In the genomic region with DNA sequence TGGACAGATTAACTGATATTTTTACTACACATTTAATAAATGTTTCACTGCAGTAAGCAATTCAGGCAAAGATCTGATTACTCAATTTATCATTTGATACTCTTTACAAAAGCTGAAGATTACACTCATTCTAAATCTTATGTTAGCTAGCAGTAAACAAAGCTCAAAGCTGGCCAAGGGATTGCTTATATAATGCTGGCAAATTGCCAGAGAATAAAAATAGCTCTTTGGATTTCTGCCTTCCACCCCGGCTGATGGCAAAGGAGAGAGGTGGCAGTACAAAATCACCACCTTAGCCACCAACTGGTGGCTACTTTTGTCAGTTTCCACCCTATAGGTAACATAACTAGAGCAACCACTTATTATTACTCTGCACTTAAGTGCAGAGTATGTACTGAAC, we compare ENCODE assay signal across 12 cellular contexts.
DNase-seq lines count a peak whose midpoint lies in the region; ATAC-seq and TF ChIP-seq lines count a peak whose summit lies in the region.
"Had no signal": no experiment of that assay in that cellular context is flagged by ENCODE, and none has a peak within 500 bp of the region (broad histone marks: within the 10 kb centered on the region; RNA-seq: fewer than 3 reads in every experiment).

No MANE protein-coding gene starts in this region.

- H3K27me3 ChIP-seq in GM23338 (ENCODE audit: insufficient read depth) (no peaks in the 10 kb centered on the region), right lobe of liver (no peaks in the 10 kb centered on the region)

- peaks cover 14% of the 10 kb centered on the region for H3K4me1 ChIP-seq in GM23338 (ENCODE audit: insufficient read depth)
- H3K4me1 ChIP-seq in right lobe of liver, result peaks cover 0 to 7% (median 1%) of the 10 kb centered on the region in 4 donors

- H3K27ac ChIP-seq in GM23338 (ENCODE audit: low read depth), result peak overlapping the region; percentile 48; the same call in 1 of the 2 replicates
- H3K27ac ChIP-seq in right lobe of liver, result no peak overlapping the region
- H3K27ac ChIP-seq: VCaP had no signal

- peak overlapping the region; percentile 1; the same call in 1 of the 2 replicates for H3K4me2 ChIP-seq in GM23338

- H3K79me2 ChIP-seq in GM23338 (replicated peaks; ENCODE audit: insufficient read depth), result no peaks in the 10 kb centered on the region

- no peaks in the 10 kb centered on the region for H3K9me3 Mint-ChIP-seq in GM23338

- H3F3A ChIP-seq in GM23338 (replicated peaks; ENCODE audit: low read depth), result no peaks in the 10 kb centered on the region

- no peaks in the 10 kb centered on the region for H3K27me3 Mint-ChIP-seq in GM23338 (ENCODE audit: insufficient read depth, low read depth, poor library complexity)

- H3K9me2 ChIP-seq in GM23338 (ENCODE audit: insufficient read depth), result no peaks in the 10 kb centered on the region

- H3K4me3 ChIP-seq in GM23338 (no peak overlapping the region), right lobe of liver (no peak overlapping the region)

- DNase-seq in GM23338 (ENCODE audit: low spot score) (no peak), NCI-H1694 treated with DMSO at 0.1 percent for 48 hours (lab: John Stamatoyannopoulos, UW) (peak; percentile 44), astrocyte of the hippocampus (ENCODE audit: low read depth, low spot score) (peak; percentile 23), right lobe of liver (no peak), NCI-H1436 (lab: John Stamatoyannopoulos, UW) (no peak), GM19240 (ENCODE audit: insufficient read length, low spot score) (no peak), iPS-NIHi11 (ENCODE audit: low spot score) (no peak)
- DNase-seq: activated T-cell treated with anti-CD3 and anti-CD28 coated beads for 4 hours, KBM-7, left colon had no signal

- TF ChIP-seq CTCF in GM23338 (conservative IDR thresholded peaks at IDR 0.05; ENCODE audit: low read depth in 2 of 2) (no peak), right lobe of liver (IDR thresholded peaks at IDR 0.05) (no peak)

- H2AFZ ChIP-seq in GM23338, result no peak overlapping the region

- no peaks in the 10 kb centered on the region for H3K36me3 Mint-ChIP-seq in GM23338 (ENCODE audit: low read depth)

- H3K4me3 Mint-ChIP-seq in GM23338, result no peak overlapping the region

- H3K4me1 Mint-ChIP-seq in GM23338, result peaks cover 10% of the 10 kb centered on the region; the same call in 2 of the 3 replicates

- TF ChIP-seq POLR2A in right lobe of liver (IDR thresholded peaks at IDR 0.05), result no peak

- ATAC-seq in GM23338 (no peak), right lobe of liver (peak; percentile 63 to 90 (median 74)), HG03159 (IDR thresholded peaks at IDR 0.05; ENCODE audit: unreplicated experiment) (no peak)
- ATAC-seq: left colon had no signal

- no peaks in the 10 kb centered on the region for H3K36me3 ChIP-seq in GM23338 (ENCODE audit: insufficient read depth)
- no peaks in the 10 kb centered on the region for H3K36me3 ChIP-seq in right lobe of liver

- WGBS in right lobe of liver (ENCODE audit: insufficient coverage, low coverage, low lambda C conversion rate, missing lambda C conversion rate), result 6% methylated on average over 1 of the region's 1 CpG

- H3K9me3 ChIP-seq in right lobe of liver, result no peaks in the 10 kb centered on the region

- H4K20me1 ChIP-seq in GM23338 (replicated peaks; ENCODE audit: insufficient read depth), result no peaks in the 10 kb centered on the region

- peak overlapping the region; percentile 92 for H3K27ac Mint-ChIP-seq in GM23338

- intact Hi-C loops in right lobe of liver (cut with DNase I), result no loop called here

TF ChIP-seq in GM23338, 12 proteins besides CTCF, POLR2A, EP300 and RAD21 (continues in another document):
- no peak for TF ChIP-seq STAT1 (IDR thresholded peaks at IDR 0.05; ENCODE audit: unreplicated experiment)
- TF ChIP-seq POLR2AphosphoS5 (IDR thresholded peaks at IDR 0.05; ENCODE audit: low read depth), result no peak
- no peak for TF ChIP-seq EZH2phosphoT487 (IDR thresholded peaks at IDR 0.05; ENCODE audit: unreplicated experiment)
- TF ChIP-seq, protein P1, sequence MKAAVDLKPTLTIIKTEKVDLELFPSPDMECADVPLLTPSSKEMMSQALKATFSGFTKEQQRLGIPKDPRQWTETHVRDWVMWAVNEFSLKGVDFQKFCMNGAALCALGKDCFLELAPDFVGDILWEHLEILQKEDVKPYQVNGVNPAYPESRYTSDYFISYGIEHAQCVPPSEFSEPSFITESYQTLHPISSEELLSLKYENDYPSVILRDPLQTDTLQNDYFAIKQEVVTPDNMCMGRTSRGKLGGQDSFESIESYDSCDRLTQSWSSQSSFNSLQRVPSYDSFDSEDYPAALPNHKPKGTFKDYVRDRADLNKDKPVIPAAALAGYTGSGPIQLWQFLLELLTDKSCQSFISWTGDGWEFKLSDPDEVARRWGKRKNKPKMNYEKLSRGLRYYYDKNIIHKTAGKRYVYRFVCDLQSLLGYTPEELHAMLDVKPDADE (IDR thresholded peaks at IDR 0.05), result no peak
- no peak for TF ChIP-seq ZNF114 (CRISPR knock-in tag; IDR thresholded peaks at IDR 0.05)
- no peak for TF ChIP-seq NANOG (IDR thresholded peaks at IDR 0.05; ENCODE audit: borderline replicate concordance)
- no peak for TF ChIP-seq EZH2 (IDR thresholded peaks at IDR 0.05; ENCODE audit: low read depth, unreplicated experiment)
- TF ChIP-seq ZNF331 (CRISPR knock-in tag; IDR thresholded peaks at IDR 0.05; ENCODE audit: low read depth), result no peak
- TF ChIP-seq, protein P2, sequence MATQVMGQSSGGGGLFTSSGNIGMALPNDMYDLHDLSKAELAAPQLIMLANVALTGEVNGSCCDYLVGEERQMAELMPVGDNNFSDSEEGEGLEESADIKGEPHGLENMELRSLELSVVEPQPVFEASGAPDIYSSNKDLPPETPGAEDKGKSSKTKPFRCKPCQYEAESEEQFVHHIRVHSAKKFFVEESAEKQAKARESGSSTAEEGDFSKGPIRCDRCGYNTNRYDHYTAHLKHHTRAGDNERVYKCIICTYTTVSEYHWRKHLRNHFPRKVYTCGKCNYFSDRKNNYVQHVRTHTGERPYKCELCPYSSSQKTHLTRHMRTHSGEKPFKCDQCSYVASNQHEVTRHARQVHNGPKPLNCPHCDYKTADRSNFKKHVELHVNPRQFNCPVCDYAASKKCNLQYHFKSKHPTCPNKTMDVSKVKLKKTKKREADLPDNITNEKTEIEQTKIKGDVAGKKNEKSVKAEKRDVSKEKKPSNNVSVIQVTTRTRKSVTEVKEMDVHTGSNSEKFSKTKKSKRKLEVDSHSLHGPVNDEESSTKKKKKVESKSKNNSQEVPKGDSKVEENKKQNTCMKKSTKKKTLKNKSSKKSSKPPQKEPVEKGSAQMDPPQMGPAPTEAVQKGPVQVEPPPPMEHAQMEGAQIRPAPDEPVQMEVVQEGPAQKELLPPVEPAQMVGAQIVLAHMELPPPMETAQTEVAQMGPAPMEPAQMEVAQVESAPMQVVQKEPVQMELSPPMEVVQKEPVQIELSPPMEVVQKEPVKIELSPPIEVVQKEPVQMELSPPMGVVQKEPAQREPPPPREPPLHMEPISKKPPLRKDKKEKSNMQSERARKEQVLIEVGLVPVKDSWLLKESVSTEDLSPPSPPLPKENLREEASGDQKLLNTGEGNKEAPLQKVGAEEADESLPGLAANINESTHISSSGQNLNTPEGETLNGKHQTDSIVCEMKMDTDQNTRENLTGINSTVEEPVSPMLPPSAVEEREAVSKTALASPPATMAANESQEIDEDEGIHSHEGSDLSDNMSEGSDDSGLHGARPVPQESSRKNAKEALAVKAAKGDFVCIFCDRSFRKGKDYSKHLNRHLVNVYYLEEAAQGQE (IDR thresholded peaks at IDR 0.05; ENCODE audit: unreplicated experiment), result no peak

Comparison
In these comparisons a context has a peak if more than half of its experiments do, and no peak if none do; other contexts are left out.
1. ATAC-seq: peak in right lobe of liver (4 of 4); none in GM23338 (single experiment) and HG03159 (single experiment).
2. DNase-seq: peak in NCI-H1694 treated with DMSO at 0.1 percent for 48 hours (single experiment) and astrocyte of the hippocampus (single experiment); none in GM23338 (single experiment), right lobe of liver (0 of 3), NCI-H1436 (single experiment), GM19240 (single experiment) and iPS-NIHi11 (single experiment).